8 cellular contexts compared by ENCODE assay signal in genomic region chr5:180291234-180291940, GRCh38. TPM values are rescaled to one million over a fixed set of nuclear protein-coding genes. Genes with fewer than 3 reads are reported as not detected.
A peak's percentile ranks its signal among the peaks of the same experiment; 100 is the strongest.
DNase-seq lines count a peak whose midpoint lies in the region; ATAC-seq, FAIRE-seq and TF ChIP-seq lines count a peak whose summit lies in the region.

No MANE protein-coding gene starts in this region.

- H3K27me3 Mint-ChIP-seq in activated CD8-positive, alpha-beta T cell treated with anti-CD3 and anti-CD28 coated beads for 36 hours = no peaks in the 10 kb centered on the region
- peaks cover 9% of the 10 kb centered on the region for H3K27me3 Mint-ChIP-seq in glutamatergic neuron (ENCODE audit: unreplicated experiment)

- H4K12ac ChIP-seq in trophoblast cell (ENCODE audit: low read depth, low read length) = peak overlapping the region; percentile 5

- no peaks in the 10 kb centered on the region for H3K9me3 ChIP-seq in trophoblast cell (ENCODE audit: insufficient read depth, low read depth, low read length)

- H3K79me2 ChIP-seq in trophoblast cell (ENCODE audit: control insufficient read depth, insufficient read depth, low read length, poor library complexity) = peaks cover 13% of the 10 kb centered on the region

- H3K4me2 ChIP-seq in trophoblast cell (ENCODE audit: low read length) = peak overlapping the region; percentile 97

- TF ChIP-seq CTCF in GM12864 (IDR thresholded peaks at IDR 0.05; ENCODE audit: low read depth, low read length, missing control alignments) (peak; percentile 29), glutamatergic neuron (IDR thresholded peaks at IDR 0.05; ENCODE audit: partially characterized antibody, unreplicated experiment) (no peak), D721Med (IDR thresholded peaks at IDR 0.05; ENCODE audit: insufficient read depth, missing control alignments) (no peak)
- peak; percentile 14 for TF ChIP-seq CTCF in activated CD8-positive, alpha-beta T cell treated with anti-CD3 and anti-CD28 coated beads for 36 hours (IDR thresholded peaks at IDR 0.05)

- no peaks in the 10 kb centered on the region for H3K9me3 Mint-ChIP-seq in activated CD8-positive, alpha-beta T cell treated with anti-CD3 and anti-CD28 coated beads for 36 hours
- H3K9me3 Mint-ChIP-seq in glutamatergic neuron (ENCODE audit: unreplicated experiment) = peaks cover 18% of the 10 kb centered on the region

- no peak overlapping the region for H2AFZ ChIP-seq in trophoblast cell (ENCODE audit: insufficient read depth, low read length, poor library complexity)

- H4K8ac ChIP-seq in trophoblast cell (ENCODE audit: low read depth, low read length) = peak overlapping the region; percentile 1

- peaks cover 36% of the 10 kb centered on the region for H3K4me1 Mint-ChIP-seq in activated CD8-positive, alpha-beta T cell treated with anti-CD3 and anti-CD28 coated beads for 36 hours (ENCODE audit: low read depth)
- peaks cover 22% of the 10 kb centered on the region for H3K4me1 Mint-ChIP-seq in glutamatergic neuron (ENCODE audit: low read depth, unreplicated experiment)

- DNase-seq in GM12864 (ENCODE audit: low read depth) (no peak), glutamatergic neuron (peak; percentile 62), trophoblast cell (peak; percentile 54 to 59), D721Med (ENCODE audit: insufficient read length, low spot score) (no peak), superior temporal gyrus (ENCODE audit: extremely low spot score) (no peak)
- DNase-seq in activated CD8-positive, alpha-beta T cell treated with anti-CD3 and anti-CD28 coated beads for 36 hours = peak; percentile 23

- no peak overlapping the region for H2AK5ac ChIP-seq in trophoblast cell (ENCODE audit: low read length)

- H2BK5ac ChIP-seq in trophoblast cell (ENCODE audit: low read depth, low read length, poor library complexity) = peak overlapping the region; percentile 7

- H3K36me3 ChIP-seq in trophoblast cell (ENCODE audit: control insufficient read depth in 1 of 2, insufficient read depth in 2 of 2, low read length in 2 of 2) = peaks cover 3% of the 10 kb centered on the region in 2 experiments

- peak overlapping the region; percentile 74 for H3K4me3 Mint-ChIP-seq in activated CD8-positive, alpha-beta T cell treated with anti-CD3 and anti-CD28 coated beads for 36 hours
- peak overlapping the region; percentile 92 for H3K4me3 Mint-ChIP-seq in glutamatergic neuron (ENCODE audit: unreplicated experiment)

- peak overlapping the region; percentile 46 for H3K18ac ChIP-seq in trophoblast cell (ENCODE audit: low read length)

- ATAC-seq in GM21360 (IDR thresholded peaks at IDR 0.05; ENCODE audit: unreplicated experiment) (peak; percentile 25), HG03521 (IDR thresholded peaks at IDR 0.05; ENCODE audit: unreplicated experiment) (peak; percentile 17)
- peak; percentile 18 for ATAC-seq in activated CD8-positive, alpha-beta T cell treated with anti-CD3 and anti-CD28 coated beads for 36 hours

- no peak for FAIRE-seq in D721Med (lab: Jason Lieb, UNC)

- no peak overlapping the region for H2BK120ac ChIP-seq in trophoblast cell (ENCODE audit: insufficient read depth, low read length, poor library complexity)

- H3K79me1 ChIP-seq in trophoblast cell (ENCODE audit: low read length) = peaks cover 9% of the 10 kb centered on the region

- peak overlapping the region; percentile 50 for H3K27ac ChIP-seq in trophoblast cell (ENCODE audit: low read depth, low read length)

- no peak overlapping the region for H3K23ac ChIP-seq in trophoblast cell (ENCODE audit: low read length)

- H3K4me3 ChIP-seq in GM12864 (ENCODE audit: low read depth, low read length) (peak overlapping the region; percentile 68), trophoblast cell (ENCODE audit: low read depth, low read length) (peak overlapping the region; percentile 87)

- no peaks in the 10 kb centered on the region for H3K27me3 ChIP-seq in trophoblast cell (ENCODE audit: insufficient read depth, low read length)

- no peak overlapping the region for H2BK12ac ChIP-seq in trophoblast cell (ENCODE audit: low read length)

- H3K27ac Mint-ChIP-seq in activated CD8-positive, alpha-beta T cell treated with anti-CD3 and anti-CD28 coated beads for 36 hours = peak overlapping the region; percentile 76
- peak overlapping the region; percentile 85 for H3K27ac Mint-ChIP-seq in glutamatergic neuron (ENCODE audit: unreplicated experiment)

- H3K36me3 Mint-ChIP-seq in activated CD8-positive, alpha-beta T cell treated with anti-CD3 and anti-CD28 coated beads for 36 hours (ENCODE audit: low read depth) = peaks cover 7% of the 10 kb centered on the region
- peaks cover 6% of the 10 kb centered on the region for H3K36me3 Mint-ChIP-seq in glutamatergic neuron (ENCODE audit: unreplicated experiment)

- peak overlapping the region; percentile 85 for H3K9ac ChIP-seq in trophoblast cell (ENCODE audit: low read length)

- H3K14ac ChIP-seq in trophoblast cell (ENCODE audit: low read length) = no peak overlapping the region

- peak overlapping the region; percentile 60 for H3K4ac ChIP-seq in trophoblast cell (ENCODE audit: low read depth, low read length)

- CTCF ChIA-PET in activated CD8-positive, alpha-beta T cell treated with anti-CD3 and anti-CD28 coated beads for 36 hours (lab: Charles Lee) = interaction anchor here (0.7 to 5.0 kb wide), 6 partner anchors 9 to 82 kb away, joined by 3 to 68 read pairs (median 5); partner anchors contain the start of gene RASGEF1C

- peaks cover 6 to 23% of the 10 kb centered on the region in 2 experiments for H3K4me1 ChIP-seq in trophoblast cell (ENCODE audit: control insufficient read depth in 1 of 2, insufficient read depth in 2 of 2, low read length in 2 of 2)

- WGBS in trophoblast cell (ENCODE audit: extremely low coverage, insufficient coverage, insufficient read length) = no CpG with 5 or more reads among the region's 68 CpGs

- intact Hi-C loops in activated CD8-positive, alpha-beta T cell treated with anti-CD3 and anti-CD28 coated beads for 36 hours (cut with micrococcal nuclease) = loop anchor here (5.0 kb wide), 1 partner anchor 181 kb away; no protein-coding TSS in a partner anchor

- POLR2A ChIA-PET in activated CD8-positive, alpha-beta T cell treated with anti-CD3 and anti-CD28 coated beads for 36 hours (lab: Charles Lee) = no interaction called here

- H4K91ac ChIP-seq in trophoblast cell (ENCODE audit: low read depth, low read length) = peak overlapping the region; percentile 5

RNA-seq across cellular contexts. Expression of gene MAPK9, which starts 0.5 kb away (rescaled TPM):
- total RNA-seq in activated CD8-positive, alpha-beta T cell treated with anti-CD3 and anti-CD28 coated beads for 36 hours = 10 to 100 TPM; 31.8 to 33.2 TPM
- total RNA-seq in glutamatergic neuron (ENCODE audit: unreplicated experiment) = 47.4 TPM
- 35.7 and 36.2 TPM in 2 replicates for polyA plus RNA-seq in trophoblast cell (2013)

Comparison
In these comparisons a context has a peak if more than half of its experiments do, and no peak if none do; other contexts are left out.
1. DNase-seq: peak in activated CD8-positive, alpha-beta T cell treated with anti-CD3 and anti-CD28 coated beads for 36 hours (single experiment), glutamatergic neuron (single experiment) and trophoblast cell (2 of 2); none in GM12864 (single experiment), D721Med (single experiment) and superior temporal gyrus (single experiment).
2. CTCF ChIP-seq: peak in GM12864 (single experiment) and activated CD8-positive, alpha-beta T cell treated with anti-CD3 and anti-CD28 coated beads for 36 hours (single experiment); none in glutamatergic neuron (single experiment) and D721Med (single experiment).
3. Peak in every context shown above with its lines, with median percentiles within 50 percentile points of each other: ATAC-seq.